Comparison of ENCODE assay signal across 10 cellular contexts in the genomic region with DNA sequence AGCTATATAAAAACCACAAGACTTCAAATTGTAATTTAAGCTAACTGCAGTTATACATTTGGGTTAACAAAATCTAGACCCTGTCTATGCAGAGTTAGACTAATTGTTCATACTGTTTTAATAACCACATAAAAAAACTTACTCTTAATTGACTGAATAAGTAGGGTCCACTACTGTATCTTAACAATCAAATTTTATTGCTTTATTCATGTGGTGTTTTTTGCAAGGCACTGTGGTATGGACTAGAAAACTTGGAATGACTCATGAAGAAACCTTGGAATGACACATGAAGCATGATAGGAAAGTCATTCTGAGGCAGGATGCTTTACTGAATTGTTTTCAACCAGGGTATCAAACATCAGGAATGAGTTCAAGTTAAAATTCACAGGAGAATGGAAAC. TPM values are rescaled to one million over a fixed set of nuclear protein-coding genes. Genes with fewer than 3 reads are reported as not detected.
DNase-seq lines count a peak whose midpoint lies in the region; ATAC-seq and TF ChIP-seq lines count a peak whose summit lies in the region.
"Had no signal": no experiment of that assay in that cellular context is flagged by ENCODE, and none has a peak within 500 bp of the region (broad histone marks: within the 10 kb centered on the region; RNA-seq: fewer than 3 reads in every experiment).

No MANE protein-coding gene starts in this region.

- no peaks in the 10 kb centered on the region for H3K27me3 ChIP-seq in Panc1 (ENCODE audit: control insufficient read depth, insufficient read depth, low read length)
- H3K27me3 ChIP-seq in psoas muscle (ENCODE audit: insufficient read depth in 3 of 3, low read length in 2 of 3), result no peaks in the 10 kb centered on the region

- no peaks in the 10 kb centered on the region for H3K9me3 ChIP-seq in Panc1 (ENCODE audit: control insufficient read depth, insufficient read depth, low read depth, low read length)
- no peaks in the 10 kb centered on the region for H3K9me3 ChIP-seq in psoas muscle

- no TSS peak for BruUV-seq in Panc1 (replicated peaks; lab: Mats Ljungman, UMichigan)

- H3K9me3 Mint-ChIP-seq in effector memory CD8-positive, alpha-beta T cell, result no peaks in the 10 kb centered on the region

- H3K36me3 ChIP-seq in Panc1 (ENCODE audit: control insufficient read depth, insufficient read depth, low read length), result peaks cover 33% of the 10 kb centered on the region
- H3K36me3 ChIP-seq in psoas muscle (ENCODE audit: insufficient read depth in 1 of 2, low read depth in 1 of 2), result peaks cover 0 to 35% of the 10 kb centered on the region in 2 donors

- peak overlapping the region in 1 of 2 experiments; percentile 85; a peak in 2 of 4 replicates for H3K4me3 ChIP-seq in Panc1 (ENCODE audit: low read depth in 2 of 2, low read length in 2 of 2)
- H3K4me3 ChIP-seq in psoas muscle, result peak overlapping the region; percentile 85

- POLR2A ChIA-PET in Panc1 (lab: Charles Lee), result no interaction called here

- H3K27ac ChIP-seq in Panc1 (ENCODE audit: low read length) (peak overlapping the region; percentile 7; the same call in 1 of the 2 replicates), psoas muscle (peak overlapping the region; percentile 97)

- peak overlapping the region; percentile 40 to 87 for H3K4me3 Mint-ChIP-seq in effector memory CD8-positive, alpha-beta T cell

- H3K27ac Mint-ChIP-seq in effector memory CD8-positive, alpha-beta T cell, result peak overlapping the region; percentile 29 to 94

- H3K36me3 Mint-ChIP-seq in effector memory CD8-positive, alpha-beta T cell (ENCODE audit: insufficient read depth), result peaks cover 51% of the 10 kb centered on the region

- H3K27me3 Mint-ChIP-seq in effector memory CD8-positive, alpha-beta T cell, result no peaks in the 10 kb centered on the region

- DNase-seq in GM03348 (ENCODE audit: low spot score) (peak; percentile 34), Panc1 (ENCODE audit: low read depth, low spot score) (no peak), psoas muscle (no peak), middle frontal gyrus (ENCODE audit: extremely low spot score, low spot score) (no peak), activated gamma-delta T cell (lab: John Stamatoyannopoulos, UW) (no peak)
- DNase-seq in effector memory CD8-positive, alpha-beta T cell, result no peak
- DNase-seq: NCI-H510A treated with DMSO at 0.1 percent for 48 hours, nucleus accumbens had no signal

- ATAC-seq in Panc1 (no peak), psoas muscle (no peak), HG02678 (IDR thresholded peaks at IDR 0.05; ENCODE audit: unreplicated experiment) (no peak), HG02798 (IDR thresholded peaks at IDR 0.05; ENCODE audit: poor library complexity, unreplicated experiment) (no peak)
- no peak for ATAC-seq in effector memory CD8-positive, alpha-beta T cell (replicated peaks)

- peaks cover 30% of the 10 kb centered on the region for H3K4me1 ChIP-seq in Panc1 (ENCODE audit: control insufficient read depth, insufficient read depth, low read length)
- peaks cover 39% of the 10 kb centered on the region for H3K4me1 ChIP-seq in psoas muscle

- peaks cover 24 to 46% of the 10 kb centered on the region in 2 donors for H3K4me1 Mint-ChIP-seq in effector memory CD8-positive, alpha-beta T cell (ENCODE audit: low read depth in 2 of 2)

- in situ Hi-C loops in Panc1 (cut with HindIII; ENCODE audit: low pct_unique_long_range_greater_than_20kb, low sequenced_read_pairs), result no loop called here

- CTCF ChIA-PET in Panc1 (lab: Charles Lee), result no interaction called here

- no peak for TF ChIP-seq CTCF in Panc1 (IDR thresholded peaks at IDR 0.05)
- TF ChIP-seq CTCF in psoas muscle (IDR thresholded peaks at IDR 0.05), result no peak

- intact Hi-C loops in Panc1 (cut with micrococcal nuclease; ENCODE audit: unreplicated experiment) (no loop called here), psoas muscle (cut with DNase I) (loop anchor here in 1 of 2 donors (2.0 kb wide), 1 partner anchor 133 kb away; no protein-coding TSS in a partner anchor)

RNA-seq across cellular contexts. Expression of a gene that starts 2.3 kb away (rescaled TPM):
- 75.0 TPM for total RNA-seq in Panc1 (2021; ENCODE audit: unreplicated experiment)
- polyA plus RNA-seq in Panc1 (2012; ENCODE audit: insufficient read length), result 204 TPM
- total RNA-seq in psoas muscle, result 10 to 100 TPM; 16.3 to 22.5 (median 18.7) TPM
- polyA plus RNA-seq in psoas muscle, result 10 to 100 TPM; 13.2 to 60.2 (median 14.5) TPM

RNA-seq across cellular contexts. Expression of a gene that starts 2.5 kb away (rescaled TPM):
- total RNA-seq in Panc1 (2021; ENCODE audit: unreplicated experiment) (70.0 TPM), psoas muscle (100 to 1,000 TPM in 2 of 4 donors, 10 to 100 TPM in 2; 67.2 to 103 (median 91.2) TPM)
- polyA plus RNA-seq in Panc1 (2012; ENCODE audit: insufficient read length), result 42.4 TPM
- polyA plus RNA-seq in psoas muscle, result 100 to 1,000 TPM in 2 of 3 donors, 10 to 100 TPM in 1; 85.5 to 117 (median 103) TPM

RNA-seq across cellular contexts. Expression of a gene that starts 59.1 kb away (rescaled TPM):
- total RNA-seq in Panc1 (2021; ENCODE audit: unreplicated experiment) (114 TPM), psoas muscle (10 to 100 TPM; 49.5 to 78.1 (median 54.8) TPM)
- 75.4 TPM for polyA plus RNA-seq in Panc1 (2012; ENCODE audit: insufficient read length)
- 100 to 1,000 TPM in 1 of 3 donors, 10 to 100 TPM in 2; 41.5 to 104 (median 98.1) TPM for polyA plus RNA-seq in psoas muscle
